ENCODE assay signal across 20 cellular contexts in genomic region chr10:121285797-121286196, GRCh38.
A peak's percentile ranks its signal among the peaks of the same experiment; 100 is the strongest.
DNase-seq lines count a peak whose midpoint lies in the region; FAIRE-seq and TF ChIP-seq lines count a peak whose summit lies in the region.
"Had no signal": no experiment of that assay in that cellular context is flagged by ENCODE, and none has a peak within 500 bp of the region (broad histone marks: within the 10 kb centered on the region; RNA-seq: fewer than 3 reads in every experiment).

No MANE protein-coding gene starts in this region.

- no peak for TF ChIP-seq CTCF in VCaP (conservative IDR thresholded peaks at IDR 0.05)

- intact Hi-C loops in head of caudate nucleus (cut with DNase I), result no loop called here

- no peak for FAIRE-seq in urothelium cell line (lab: Jason Lieb, UNC)
- FAIRE-seq: GM12892, GM18507, HTR-8/SVneo had no signal

- peaks cover 45% of the 10 kb centered on the region for H3K4me1 ChIP-seq in SJCRH30

- no peaks in the 10 kb centered on the region for H3K36me3 ChIP-seq in SJCRH30

- H3K27ac ChIP-seq in SJCRH30 (peak overlapping the region; percentile 41; the same call in 1 of the 2 replicates), VCaP (peak overlapping the region; percentile 59; the same call in 1 of the 2 replicates)
- H3K27ac ChIP-seq: GM23248 had no signal

- no peak overlapping the region for H3K4me3 ChIP-seq in SJCRH30
- H3K4me3 ChIP-seq: GM23248 had no signal

- 0 out of 2 replicates have a peak, but pooled peaks cover 3% of the 10 kb centered on the region for H3K9me3 ChIP-seq in SJCRH30 (replicated peaks)

- no peak for DNase-seq in SJCRH30
- DNase-seq in head of caudate nucleus, result peak in 23 of 42 donors; percentile 6 to 74 (median 21)
- DNase-seq in putamen (ENCODE audit: low spot score), result peak; percentile 54
- no peak for DNase-seq in urothelium cell line (ENCODE audit: low spot score)
- DNase-seq in SW480 (ENCODE audit: low spot score), result no peak
- no peak for DNase-seq in glomerular visceral epithelial cell (ENCODE audit: extremely low spot score)
- DNase-seq: C1 segment of cervical spinal cord; CD4-positive, CD25-positive, alpha-beta regulatory T cell; CD8-positive, alpha-beta memory T cell; COR-L47; DMS153; DMS79; GDM1; GM23248; H7; HFFc6 had no signal

- H3K27me3 ChIP-seq in SJCRH30, result no peaks in the 10 kb centered on the region

Comparison
In these comparisons a context has a peak if more than half of its experiments do, and no peak if none do; other contexts are left out.
1. DNase-seq: peak in head of caudate nucleus (23 of 42) and putamen (single experiment); none in SJCRH30 (0 of 2), urothelium cell line (single experiment), SW480 (single experiment) and glomerular visceral epithelial cell (single experiment).